ENCODE assay signal across 8 cellular contexts in genomic region chr12:1533205-1533601, GRCh38.
DNase-seq lines count a peak whose midpoint lies in the region; ATAC-seq, FAIRE-seq and TF ChIP-seq lines count a peak whose summit lies in the region.

No MANE protein-coding gene starts in this region.

- peaks cover 61% of the 10 kb centered on the region for H3K27me3 ChIP-seq in CD8-positive, alpha-beta memory T cell (ENCODE audit: insufficient read depth, low read length, poor library complexity, severe bottlenecking)
- peaks cover 52% of the 10 kb centered on the region for H3K27me3 ChIP-seq in trophoblast cell (ENCODE audit: insufficient read depth, low read length)

- H2AK5ac ChIP-seq in trophoblast cell (ENCODE audit: low read length) = no peak overlapping the region

- TF ChIP-seq CTCF in RWPE1 (conservative IDR thresholded peaks at IDR 0.05; ENCODE audit: low read depth) = no peak

- no peaks in the 10 kb centered on the region for H3K36me3 ChIP-seq in CD8-positive, alpha-beta memory T cell (ENCODE audit: insufficient read depth, low read length)
- no peaks in the 10 kb centered on the region for H3K36me3 ChIP-seq in trophoblast cell (ENCODE audit: control insufficient read depth in 1 of 2, insufficient read depth in 2 of 2, low read length in 2 of 2)

- peak overlapping the region; percentile 53 for H3K4me3 ChIP-seq in CD8-positive, alpha-beta memory T cell (ENCODE audit: low read length)
- no peak overlapping the region for H3K4me3 ChIP-seq in trophoblast cell (ENCODE audit: low read depth, low read length)

- H3K4me2 ChIP-seq in trophoblast cell (ENCODE audit: low read length) = no peak overlapping the region

- FAIRE-seq in GM19239 (lab: Jason Lieb, UNC) = no peak

- no peak overlapping the region for H3K14ac ChIP-seq in trophoblast cell (ENCODE audit: low read length)

- no CpG with 5 or more reads among the region's 9 CpGs for WGBS in trophoblast cell (ENCODE audit: extremely low coverage, insufficient coverage, insufficient read length)

- H3K79me1 ChIP-seq in trophoblast cell (ENCODE audit: low read length) = no peaks in the 10 kb centered on the region

- peak overlapping the region; percentile 68 to 91 (median 85) for H3K4me3 Mint-ChIP-seq in CD8-positive, alpha-beta memory T cell
- peak overlapping the region; percentile 85 to 94 for H3K4me3 Mint-ChIP-seq in activated T-cell treated with anti-CD3 and anti-CD28 coated beads, Interleukin-2, amount 50 U/mL, for 72 hours

- peak in 2 of 5 donors; percentile 23 to 28 for DNase-seq in CD8-positive, alpha-beta memory T cell
- DNase-seq in GM19239 (ENCODE audit: insufficient read length, low spot score) (peak; percentile 57), trophoblast cell (peak; percentile 21 to 54), RKO (ENCODE audit: low spot score) (no peak), RWPE1 (ENCODE audit: low spot score) (no peak), A172 (ENCODE audit: low spot score) (no peak)
- DNase-seq in activated T-cell treated with anti-CD3 and anti-CD28 coated beads, Interleukin-2, amount 50 U/mL, for 72 hours = peak; percentile 33 to 36

- H3K18ac ChIP-seq in trophoblast cell (ENCODE audit: low read length) = no peak overlapping the region

- H3K9me3 Mint-ChIP-seq in CD8-positive, alpha-beta memory T cell = no peaks in the 10 kb centered on the region
- H3K9me3 Mint-ChIP-seq in activated T-cell treated with anti-CD3 and anti-CD28 coated beads, Interleukin-2, amount 50 U/mL, for 72 hours = no peaks in the 10 kb centered on the region

- no peak overlapping the region for H3K4ac ChIP-seq in trophoblast cell (ENCODE audit: low read depth, low read length)

- H3K4me1 Mint-ChIP-seq in CD8-positive, alpha-beta memory T cell = peaks cover 33 to 42% (median 34%) of the 10 kb centered on the region in 3 donors
- H3K4me1 Mint-ChIP-seq in activated T-cell treated with anti-CD3 and anti-CD28 coated beads, Interleukin-2, amount 50 U/mL, for 72 hours (ENCODE audit: low read depth) = peaks cover 42% of the 10 kb centered on the region

- H2BK5ac ChIP-seq in trophoblast cell (ENCODE audit: low read depth, low read length, poor library complexity) = no peak overlapping the region

- H3K27ac ChIP-seq in CD8-positive, alpha-beta memory T cell (ENCODE audit: low read depth, low read length) = no peak overlapping the region
- H3K27ac ChIP-seq in trophoblast cell (ENCODE audit: low read depth, low read length) (no peak overlapping the region), RWPE1 (no peak overlapping the region)

- no peak overlapping the region for H4K8ac ChIP-seq in trophoblast cell (ENCODE audit: low read depth, low read length)

- H3K79me2 ChIP-seq in trophoblast cell (ENCODE audit: control insufficient read depth, insufficient read depth, low read length, poor library complexity) = no peaks in the 10 kb centered on the region

- H4K91ac ChIP-seq in trophoblast cell (ENCODE audit: low read depth, low read length) = no peak overlapping the region

- POLR2A ChIA-PET in CD8-positive, alpha-beta memory T cell (lab: Charles Lee) = interaction anchor here (1.2 kb wide), 1 partner anchor 60 kb away, joined by 4 read pairs; no protein-coding TSS in a partner anchor
- POLR2A ChIA-PET in RWPE1 (lab: Yijun Ruan, JAX; ENCODE audit: low non-redundant PET) = no interaction called here

- peak; percentile 13 for ATAC-seq in HG03521 (IDR thresholded peaks at IDR 0.05; ENCODE audit: unreplicated experiment)
- ATAC-seq in activated T-cell treated with anti-CD3 and anti-CD28 coated beads, Interleukin-2, amount 50 U/mL, for 72 hours (replicated peaks in 1 of 2) = peak; percentile 27 to 29

- H3K9me3 ChIP-seq in CD8-positive, alpha-beta memory T cell (ENCODE audit: low read length) = no peaks in the 10 kb centered on the region
- H3K9me3 ChIP-seq in trophoblast cell (ENCODE audit: insufficient read depth, low read depth, low read length) = peaks cover 9% of the 10 kb centered on the region

- no peak overlapping the region for H4K12ac ChIP-seq in trophoblast cell (ENCODE audit: low read depth, low read length)

- peaks cover 39% of the 10 kb centered on the region for H3K4me1 ChIP-seq in CD8-positive, alpha-beta memory T cell (ENCODE audit: insufficient read depth, low read length)
- H3K4me1 ChIP-seq in trophoblast cell (ENCODE audit: control insufficient read depth in 1 of 2, insufficient read depth in 2 of 2, low read length in 2 of 2) = no peaks in the 10 kb centered on the region

- no peak overlapping the region for H2BK12ac ChIP-seq in trophoblast cell (ENCODE audit: low read length)

- no peak overlapping the region for H2BK120ac ChIP-seq in trophoblast cell (ENCODE audit: insufficient read depth, low read length, poor library complexity)

- H2AFZ ChIP-seq in trophoblast cell (ENCODE audit: insufficient read depth, low read length, poor library complexity) = no peak overlapping the region

- H3K36me3 Mint-ChIP-seq in CD8-positive, alpha-beta memory T cell = peaks cover 0 to 3% (median 0%) of the 10 kb centered on the region in 3 donors
- H3K36me3 Mint-ChIP-seq in activated T-cell treated with anti-CD3 and anti-CD28 coated beads, Interleukin-2, amount 50 U/mL, for 72 hours (ENCODE audit: insufficient read depth in 2 of 2) = no peaks in the 10 kb centered on the region

- no peak overlapping the region for H3K23ac ChIP-seq in trophoblast cell (ENCODE audit: low read length)

- peaks cover 59 to 72% of the 10 kb centered on the region in 2 donors for H3K27me3 Mint-ChIP-seq in CD8-positive, alpha-beta memory T cell
- peaks cover 71% of the 10 kb centered on the region for H3K27me3 Mint-ChIP-seq in activated T-cell treated with anti-CD3 and anti-CD28 coated beads, Interleukin-2, amount 50 U/mL, for 72 hours (ENCODE audit: low read depth)

- CTCF ChIA-PET in CD8-positive, alpha-beta memory T cell (lab: Charles Lee) = interaction anchor here (1.0 to 1.5 kb wide), 3 partner anchors 20 to 415 kb away, joined by 3 to 7 read pairs (median 3); no protein-coding TSS in a partner anchor
- CTCF ChIA-PET in RWPE1 (lab: Yijun Ruan, JAX) = interaction anchor here (0.6 to 0.8 kb wide), 2 partner anchors 10 to 307 kb away, joined by 3 read pairs; no protein-coding TSS in a partner anchor

- peak overlapping the region in 4 of 8 donors; percentile 4 to 76 (median 50) for H3K27ac Mint-ChIP-seq in CD8-positive, alpha-beta memory T cell
- H3K27ac Mint-ChIP-seq in activated T-cell treated with anti-CD3 and anti-CD28 coated beads, Interleukin-2, amount 50 U/mL, for 72 hours = no peak overlapping the region

- no peak overlapping the region for H3K9ac ChIP-seq in trophoblast cell (ENCODE audit: low read length)

Comparison
In these comparisons a context has a peak if more than half of its experiments do, and no peak if none do; other contexts are left out.
1. DNase-seq: peak in GM19239 (single experiment), activated T-cell treated with anti-CD3 and anti-CD28 coated beads, Interleukin-2, amount 50 U/mL, for 72 hours (2 of 2) and trophoblast cell (2 of 2); none in RKO (single experiment), RWPE1 (single experiment) and A172 (single experiment).